Comparison of ENCODE assay signal across 8 cellular contexts in the genomic region with DNA sequence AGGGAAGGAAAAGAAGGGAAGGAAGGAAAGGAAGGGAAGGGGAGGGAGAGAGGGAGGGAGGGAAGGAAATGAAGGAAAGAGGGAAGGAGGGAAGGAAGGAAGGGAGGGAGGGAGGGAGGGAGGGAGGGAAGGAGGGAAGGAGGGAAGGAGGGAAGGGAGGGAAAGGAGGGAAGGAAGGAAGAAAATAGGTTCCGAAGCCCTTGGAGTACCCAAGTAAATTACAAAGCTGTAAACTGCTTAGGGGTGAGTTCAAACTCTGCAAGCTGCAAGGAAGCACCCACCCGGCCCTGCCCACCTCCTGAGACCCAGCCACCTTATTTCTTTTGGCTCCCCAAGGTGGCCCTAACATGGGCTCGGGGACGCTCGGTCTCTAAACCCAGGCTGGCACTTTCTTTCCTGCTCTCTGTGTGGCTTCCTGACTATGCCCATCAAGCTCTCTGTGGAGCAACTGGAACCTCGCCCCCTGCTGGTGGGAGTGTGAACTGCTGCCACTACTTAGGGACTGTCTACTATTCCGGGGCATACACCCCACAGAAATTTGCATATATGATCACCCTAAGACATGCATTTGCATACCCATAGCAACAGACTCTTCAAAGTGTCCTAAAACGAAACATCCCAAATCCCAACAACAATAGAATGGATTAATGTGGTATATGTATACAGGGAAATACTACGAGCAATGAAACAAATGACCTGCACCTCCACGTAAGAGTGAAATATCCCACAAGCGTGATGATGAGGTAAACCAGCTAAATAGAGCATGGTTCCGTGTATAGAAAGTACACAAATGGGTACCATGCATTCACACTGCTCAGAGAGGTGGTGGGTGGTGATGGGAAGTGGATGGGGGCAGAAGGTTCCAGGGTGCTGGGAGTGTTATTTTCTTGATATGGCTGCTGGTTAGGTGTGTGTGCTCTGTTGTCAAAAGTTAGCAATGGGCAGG.
DNase-seq lines count a peak whose midpoint lies in the region; ATAC-seq, FAIRE-seq and TF ChIP-seq lines count a peak whose summit lies in the region.

No MANE protein-coding gene starts in this region.

- dilution Hi-C loops in endothelial cell of umbilical vein (cut with MboI; ENCODE audit: extremely low pct_ligation_motif_present, low sequenced_read_pairs) = no loop called here

- CTCF ChIA-PET in Calu3 (lab: Charles Lee) = interaction anchor here (0.6 to 1.0 kb wide), 8 partner anchors 10 to 427 kb away, joined by 3 to 6 read pairs (median 4); no protein-coding TSS in a partner anchor
- CTCF ChIA-PET in endothelial cell of umbilical vein (lab: Charles Lee) = interaction anchor here (0.6 to 1.0 kb wide), 13 partner anchors 9 to 444 kb away, joined by 3 to 5 read pairs (median 4); no protein-coding TSS in a partner anchor

- H2AFZ ChIP-seq in Loucy (ENCODE audit: low read length) (no peak overlapping the region), endothelial cell of umbilical vein (ENCODE audit: low read depth, low read length) (no peak overlapping the region)

- BruUV-seq in Calu3 (replicated peaks; lab: Mats Ljungman, UMichigan) = no TSS peak
- no TSS peak for BruUV-seq in endothelial cell of umbilical vein (replicated peaks; lab: Mats Ljungman, UMichigan)

- H3K9me3 ChIP-seq in Loucy (ENCODE audit: insufficient read depth, low read depth, low read length) (no peaks in the 10 kb centered on the region), endothelial cell of umbilical vein (replicated peaks; ENCODE audit: control insufficient read depth, insufficient read depth, low read length) (no peaks in the 10 kb centered on the region)

- H3K9ac ChIP-seq in Loucy (ENCODE audit: low read depth, low read length, poor library complexity, severe bottlenecking) (no peak overlapping the region), endothelial cell of umbilical vein (replicated peaks; ENCODE audit: extremely low read depth, insufficient read depth, low read length) (no peak overlapping the region)

- H3K27me3 Mint-ChIP-seq in Calu3 (ENCODE audit: unreplicated experiment) = no peaks in the 10 kb centered on the region
- H3K27me3 Mint-ChIP-seq in progenitor cell of endocrine pancreas = no peaks in the 10 kb centered on the region

- H3K9me3 Mint-ChIP-seq in Calu3 (ENCODE audit: low read depth, unreplicated experiment) (no peaks in the 10 kb centered on the region), progenitor cell of endocrine pancreas (ENCODE audit: low read depth) (peaks cover 14% of the 10 kb centered on the region)

- H3K27me3 ChIP-seq in Loucy (ENCODE audit: insufficient read depth, low read length, poor library complexity, severe bottlenecking) (no peaks in the 10 kb centered on the region), endothelial cell of umbilical vein (ENCODE audit: control insufficient read depth in 2 of 2, insufficient read depth in 2 of 2, low read length in 2 of 2) (no peaks in the 10 kb centered on the region)

- no peak overlapping the region for H3K4me3 ChIP-seq in Loucy (ENCODE audit: low read length, poor library complexity, severe bottlenecking)
- no peak overlapping the region for H3K4me3 ChIP-seq in endothelial cell of umbilical vein (replicated peaks in 1 of 3; ENCODE audit: insufficient read depth in 1 of 3, low read depth in 1 of 3, low read length in 3 of 3)

- H3K27ac Mint-ChIP-seq in Calu3 (ENCODE audit: unreplicated experiment) = no peak overlapping the region
- H3K27ac Mint-ChIP-seq in progenitor cell of endocrine pancreas = no peak overlapping the region

- POLR2A ChIA-PET in endothelial cell of umbilical vein (lab: Charles Lee) = no interaction called here

- no peaks in the 10 kb centered on the region for H3K4me1 ChIP-seq in Loucy (ENCODE audit: insufficient read depth, low read length, poor library complexity, severe bottlenecking)
- peaks cover 1% of the 10 kb centered on the region for H3K4me1 ChIP-seq in endothelial cell of umbilical vein (ENCODE audit: control insufficient read depth, extremely low read depth, insufficient read depth, low read length)

- DNase-seq in Calu3 (peak; percentile 61), endothelial cell of umbilical vein (ENCODE audit: low read depth, low spot score) (peak; percentile 19), progenitor cell of endocrine pancreas (ENCODE audit: low spot score, unreplicated experiment) (peak; percentile 21), NCI-H446 (lab: John Stamatoyannopoulos, UW) (no peak), kidney glomerular epithelial cell (lab: John Stamatoyannopoulos, UW) (no peak)
- peak; percentile 83 to 85 for DNase-seq in activated CD4-positive, alpha-beta T cell treated with anti-CD3 and anti-CD28 coated beads, Interleukin-2, amount 50 U/mL, for 48 hours

- H3K36me3 ChIP-seq in Loucy (ENCODE audit: insufficient read depth, low read length) = no peaks in the 10 kb centered on the region
- H3K36me3 ChIP-seq in endothelial cell of umbilical vein (ENCODE audit: control insufficient read depth in 2 of 2, extremely low read depth in 1 of 2, insufficient read depth in 2 of 2, low read length in 2 of 2) = no peaks in the 10 kb centered on the region

- intact Hi-C loops in Calu3 (cut with micrococcal nuclease; ENCODE audit: unreplicated experiment) = no loop called here
- intact Hi-C loops in endothelial cell of umbilical vein (cut with micrococcal nuclease) = loop anchor here (1.0 to 10.0 kb wide), 2 partner anchors 342 to 392 kb away; no protein-coding TSS in a partner anchor

- H3K9me2 ChIP-seq in Loucy (replicated peaks; ENCODE audit: low read depth, low read length) = no peaks in the 10 kb centered on the region

- no peaks in the 10 kb centered on the region for H4K20me1 ChIP-seq in Loucy (ENCODE audit: insufficient read depth, low read length, poor library complexity, severe bottlenecking)
- no peaks in the 10 kb centered on the region for H4K20me1 ChIP-seq in endothelial cell of umbilical vein (replicated peaks; ENCODE audit: control insufficient read depth, extremely low read depth, insufficient read depth, low read length)

- TF ChIP-seq POLR2A in endothelial cell of umbilical vein (IDR thresholded peaks at IDR 0.05; ENCODE audit: low read depth, low read length) = no peak

- H3K79me2 ChIP-seq in Loucy (ENCODE audit: insufficient read depth, low read length) (no peaks in the 10 kb centered on the region), endothelial cell of umbilical vein (ENCODE audit: control insufficient read depth, insufficient read depth, low read length) (no peaks in the 10 kb centered on the region)

- H3K4me2 ChIP-seq in Loucy (ENCODE audit: low read depth, low read length, poor library complexity, severe bottlenecking) (no peak overlapping the region), endothelial cell of umbilical vein (ENCODE audit: insufficient read depth, low read length) (no peak overlapping the region)

- TF ChIP-seq CTCF in Calu3 (IDR thresholded peaks at IDR 0.05; ENCODE audit: unreplicated experiment) = peak; percentile 82
- TF ChIP-seq CTCF in Loucy (conservative IDR thresholded peaks at IDR 0.05; ENCODE audit: low read length) = peak; percentile 77
- peak; percentile 59 to 68 for TF ChIP-seq CTCF in endothelial cell of umbilical vein (IDR thresholded peaks at IDR 0.05; ENCODE audit: extremely low read depth in 1 of 2, insufficient read depth in 1 of 2, low read depth in 1 of 2, low read length in 2 of 2)
- peak; percentile 61 for TF ChIP-seq CTCF in progenitor cell of endocrine pancreas (IDR thresholded peaks at IDR 0.05; ENCODE audit: unreplicated experiment)

- H3K9me1 ChIP-seq in endothelial cell of umbilical vein (replicated peaks; ENCODE audit: control insufficient read depth, extremely low read depth, insufficient read depth, low read length) = no peaks in the 10 kb centered on the region

- ATAC-seq in GM21360 (IDR thresholded peaks at IDR 0.05; ENCODE audit: unreplicated experiment) = peak; percentile 68

- H3K4me3 Mint-ChIP-seq in Calu3 (ENCODE audit: low read depth, unreplicated experiment) = no peak overlapping the region
- H3K4me3 Mint-ChIP-seq in progenitor cell of endocrine pancreas (ENCODE audit: low read depth) = no peak overlapping the region

- H3F3A ChIP-seq in Loucy (ENCODE audit: low read depth) = no peaks in the 10 kb centered on the region

- H3K4me1 Mint-ChIP-seq in Calu3 (ENCODE audit: low read depth, unreplicated experiment) = no peaks in the 10 kb centered on the region
- H3K4me1 Mint-ChIP-seq in progenitor cell of endocrine pancreas (ENCODE audit: low read depth) = peaks cover 1% of the 10 kb centered on the region

- FAIRE-seq in endothelial cell of umbilical vein (lab: Jason Lieb, UNC) = peak; percentile 86

- no peak overlapping the region for H3K27ac ChIP-seq in endothelial cell of umbilical vein (ENCODE audit: insufficient read depth, low read depth, low read length)

- no peaks in the 10 kb centered on the region for H3K36me3 Mint-ChIP-seq in Calu3 (ENCODE audit: insufficient read depth, unreplicated experiment)
- no peaks in the 10 kb centered on the region for H3K36me3 Mint-ChIP-seq in progenitor cell of endocrine pancreas (ENCODE audit: insufficient read depth)

TF ChIP-seq in endothelial cell of umbilical vein, 7 proteins besides CTCF, POLR2A, EP300 and RAD21:
- TF ChIP-seq GATA2 (IDR thresholded peaks at IDR 0.05; ENCODE audit: insufficient read depth, insufficient read length, low read depth, low read length) (no peak), POLR2AphosphoS5 (IDR thresholded peaks at IDR 0.05; ENCODE audit: insufficient read depth, low read depth, low read length) (no peak), FOS (IDR thresholded peaks at IDR 0.05; ENCODE audit: borderline replicate concordance, insufficient read depth, low read length) (no peak), MAX (IDR thresholded peaks at IDR 0.05; ENCODE audit: insufficient read depth, insufficient read length) (no peak), EZH2 (IDR thresholded peaks at IDR 0.05; ENCODE audit: borderline replicate concordance, low read depth, low read length, severe bottlenecking) (no peak), MYC (IDR thresholded peaks at IDR 0.05; ENCODE audit: low read depth, low read length) (no peak), JUN (IDR thresholded peaks at IDR 0.05; ENCODE audit: borderline replicate concordance, insufficient read depth, insufficient read length, low read depth) (no peak)

Comparison
In these comparisons a context has a peak if more than half of its experiments do, and no peak if none do; other contexts are left out.
1. DNase-seq: peak in Calu3 (single experiment), activated CD4-positive, alpha-beta T cell treated with anti-CD3 and anti-CD28 coated beads, Interleukin-2, amount 50 U/mL, for 48 hours (2 of 2), endothelial cell of umbilical vein (single experiment) and progenitor cell of endocrine pancreas (single experiment); none in NCI-H446 (0 of 2) and kidney glomerular epithelial cell (single experiment).
2. Peak in every context shown above with its lines, with median percentiles within 50 percentile points of each other: CTCF ChIP-seq.